In genomic region chrX:154040863-154041262, GRCh38 we compare ENCODE assay signal across 11 cellular contexts. TPM values are rescaled to one million over a fixed set of nuclear protein-coding genes. Genes with fewer than 3 reads are reported as not detected.
DNase-seq lines count a peak whose midpoint lies in the region; ATAC-seq, FAIRE-seq and TF ChIP-seq lines count a peak whose summit lies in the region.
"Had no signal": no experiment of that assay in that cellular context is flagged by ENCODE, and none has a peak within 500 bp of the region (broad histone marks: within the 10 kb centered on the region; RNA-seq: fewer than 3 reads in every experiment).

No MANE protein-coding gene starts in this region.

- CTCF ChIA-PET in activated naive CD4-positive, alpha-beta T cell treated with anti-CD3 and anti-CD28 coated beads, Interleukin-2, amount 10 ng/mL, durations not matched to agents 7 days and 5 days (lab: Charles Lee), result interaction anchor here (0.8 to 1.4 kb wide), 2 partner anchors 12 to 13 kb away, joined by 3 to 4 read pairs; no protein-coding TSS in a partner anchor

- H3K27me3 Mint-ChIP-seq in activated naive CD4-positive, alpha-beta T cell treated with anti-CD3 and anti-CD28 coated beads, Interleukin-2, amount 10 ng/mL, durations not matched to agents 7 days and 5 days, result no peaks in the 10 kb centered on the region
- H3K27me3 Mint-ChIP-seq in astrocyte (ENCODE audit: low read depth, unreplicated experiment), result no peaks in the 10 kb centered on the region
- peaks cover 0 to 7% of the 10 kb centered on the region in 2 donors for H3K27me3 Mint-ChIP-seq in natural killer cell (ENCODE audit: low read depth in 2 of 2)

- no peak overlapping the region for H3K4me3 Mint-ChIP-seq in activated naive CD4-positive, alpha-beta T cell treated with anti-CD3 and anti-CD28 coated beads, Interleukin-2, amount 10 ng/mL, durations not matched to agents 7 days and 5 days
- H3K4me3 Mint-ChIP-seq in astrocyte (ENCODE audit: unreplicated experiment), result no peak overlapping the region
- no peak overlapping the region for H3K4me3 Mint-ChIP-seq in natural killer cell

- H3K9ac ChIP-seq in astrocyte (ENCODE audit: low read length), result peak overlapping the region; percentile 43

- H3K4me2 ChIP-seq in astrocyte (ENCODE audit: low read length), result no peak overlapping the region

- ATAC-seq in natural killer cell (no peak), upper lobe of right lung (peak; percentile 49)

- H3K27me3 ChIP-seq in astrocyte (ENCODE audit: insufficient read depth, low read length), result no peaks in the 10 kb centered on the region
- no peaks in the 10 kb centered on the region for H3K27me3 ChIP-seq in upper lobe of right lung

- intact Hi-C loops in natural killer cell (cut with micrococcal nuclease), result no loop called here
- intact Hi-C loops in upper lobe of right lung (cut with DNase I), result no loop called here

- peaks cover 43% of the 10 kb centered on the region for H3K79me2 ChIP-seq in astrocyte (ENCODE audit: insufficient read depth, low read length)

- peaks cover 21% of the 10 kb centered on the region for H4K20me1 ChIP-seq in astrocyte (ENCODE audit: insufficient read depth, low read length)

- H3K9me3 Mint-ChIP-seq in activated naive CD4-positive, alpha-beta T cell treated with anti-CD3 and anti-CD28 coated beads, Interleukin-2, amount 10 ng/mL, durations not matched to agents 7 days and 5 days, result no peaks in the 10 kb centered on the region
- no peaks in the 10 kb centered on the region for H3K9me3 Mint-ChIP-seq in astrocyte (ENCODE audit: unreplicated experiment)
- no peaks in the 10 kb centered on the region for H3K9me3 Mint-ChIP-seq in natural killer cell

- TF ChIP-seq CTCF in astrocyte (IDR thresholded peaks at IDR 0.05; ENCODE audit: insufficient read depth, low read depth, low read length) (no peak), natural killer cell (IDR thresholded peaks at IDR 0.05) (no peak), upper lobe of right lung (IDR thresholded peaks at IDR 0.05) (no peak)

- no peak for DNase-seq in activated naive CD4-positive, alpha-beta T cell treated with anti-CD3 and anti-CD28 coated beads, Interleukin-2, amount 10 ng/mL, durations not matched to agents 7 days and 5 days
- no peak for DNase-seq in activated naive CD4-positive, alpha-beta T cell treated with Interleukin-2 at 50 U/mL for 16 hours
- DNase-seq in astrocyte (ENCODE audit: low read depth) (no peak), natural killer cell (no peak), upper lobe of right lung (no peak), UCSD-AML1 (lab: John Stamatoyannopoulos, UW; ENCODE audit: unreplicated experiment) (no peak), GM03348 (ENCODE audit: low spot score) (no peak)
- no peak for DNase-seq in activated effector memory CD4-positive, alpha-beta T cell treated with anti-CD3 and anti-CD28 coated beads, Interleukin-2, amount 50 U/mL, for 16 hours
- DNase-seq: activated CD8-positive, alpha-beta memory T cell treated with anti-CD3 and anti-CD28 coated beads, Interleukin-2, amount 50 U/mL, for 48 hours; effector CD8-positive, alpha-beta T cell had no signal

- peaks cover 22% of the 10 kb centered on the region for H3K36me3 Mint-ChIP-seq in activated naive CD4-positive, alpha-beta T cell treated with anti-CD3 and anti-CD28 coated beads, Interleukin-2, amount 10 ng/mL, durations not matched to agents 7 days and 5 days
- H3K36me3 Mint-ChIP-seq in astrocyte (ENCODE audit: low read depth, unreplicated experiment) (peaks cover 1% of the 10 kb centered on the region), natural killer cell (no peaks in the 10 kb centered on the region)

- no peak overlapping the region for H2AFZ ChIP-seq in astrocyte (ENCODE audit: low read depth, low read length)

- peaks cover 26% of the 10 kb centered on the region for H3K4me1 ChIP-seq in astrocyte (ENCODE audit: insufficient read depth, low read length)
- peaks cover 10% of the 10 kb centered on the region for H3K4me1 ChIP-seq in upper lobe of right lung

- H3K27ac ChIP-seq in astrocyte (ENCODE audit: low read depth, low read length) (peak overlapping the region; percentile 66), upper lobe of right lung (peak overlapping the region; percentile 36)
- H3K27ac ChIP-seq: SK-N-MC had no signal

- no peak overlapping the region for H3K4me3 ChIP-seq in astrocyte (ENCODE audit: insufficient read depth, low read depth, low read length)
- no peak overlapping the region for H3K4me3 ChIP-seq in upper lobe of right lung
- H3K4me3 ChIP-seq: SK-N-MC had no signal

- H3K4me1 Mint-ChIP-seq in activated naive CD4-positive, alpha-beta T cell treated with anti-CD3 and anti-CD28 coated beads, Interleukin-2, amount 10 ng/mL, durations not matched to agents 7 days and 5 days, result peaks cover 25% of the 10 kb centered on the region
- H3K4me1 Mint-ChIP-seq in astrocyte (ENCODE audit: low read depth, unreplicated experiment) (peaks cover 30% of the 10 kb centered on the region), natural killer cell (peaks cover 20 to 23% of the 10 kb centered on the region in 2 donors)

- H3K27ac Mint-ChIP-seq in activated naive CD4-positive, alpha-beta T cell treated with anti-CD3 and anti-CD28 coated beads, Interleukin-2, amount 10 ng/mL, durations not matched to agents 7 days and 5 days, result peak overlapping the region; percentile 19
- peak overlapping the region; percentile 92 for H3K27ac Mint-ChIP-seq in astrocyte (ENCODE audit: unreplicated experiment)
- H3K27ac Mint-ChIP-seq in natural killer cell, result peak overlapping the region; percentile 64 to 79

- H3K36me3 ChIP-seq in astrocyte (ENCODE audit: insufficient read depth, low read length), result no peaks in the 10 kb centered on the region
- H3K36me3 ChIP-seq in upper lobe of right lung, result no peaks in the 10 kb centered on the region

- no peaks in the 10 kb centered on the region for H3K9me3 ChIP-seq in astrocyte (ENCODE audit: insufficient read depth, low read depth, low read length)
- no peaks in the 10 kb centered on the region for H3K9me3 ChIP-seq in upper lobe of right lung

- FAIRE-seq in astrocyte (lab: Jason Lieb, UNC), result no peak

RNA-seq across cellular contexts. Expression of gene IRAK1, which starts 21.2 kb away (rescaled TPM):
- total RNA-seq in astrocyte (67.6 and 69.6 TPM in 2 replicates), natural killer cell (100 to 1,000 TPM in 2 of 3 donors, 10 to 100 TPM in 1; 87.5 to 114 (median 107) TPM), upper lobe of right lung (89.4 TPM)

RNA-seq across cellular contexts. Expression of gene MECP2, which starts 56.7 kb away (rescaled TPM):
- total RNA-seq in astrocyte, result 29.2 and 36.2 TPM in 2 replicates
- 100 to 1,000 TPM; 177 to 198 (median 182) TPM for total RNA-seq in natural killer cell
- total RNA-seq in upper lobe of right lung, result 58.6 TPM

Comparison
In these comparisons a context has a peak if more than half of its experiments do, and no peak if none do; other contexts are left out.
1. H3K27ac Mint-ChIP-seq: peak in every context shown above with its lines; median percentile 92 in astrocyte; 72 in natural killer cell; 19 in activated naive CD4-positive, alpha-beta T cell treated with anti-CD3 and anti-CD28 coated beads, Interleukin-2, amount 10 ng/mL, durations not matched to agents 7 days and 5 days.